Comparison of ENCODE assay signal across 9 cellular contexts in genomic region chr10:89516149-89516832, GRCh38. TPM values are rescaled to one million over a fixed set of nuclear protein-coding genes. Genes with fewer than 3 reads are reported as not detected.
DNase-seq lines count a peak whose midpoint lies in the region; ATAC-seq and TF ChIP-seq lines count a peak whose summit lies in the region.
"Had no signal": no experiment of that assay in that cellular context is flagged by ENCODE, and none has a peak within 500 bp of the region (broad histone marks: within the 10 kb centered on the region; RNA-seq: fewer than 3 reads in every experiment).

No MANE protein-coding gene starts in this region.

- H3K9me3 ChIP-seq in esophagus squamous epithelium, result no peaks in the 10 kb centered on the region

- H3K36me3 ChIP-seq in esophagus squamous epithelium, result no peaks in the 10 kb centered on the region

- TF ChIP-seq CTCF in AG04449 (IDR thresholded peaks at IDR 0.05; ENCODE audit: insufficient read depth, low read length, missing control alignments) (no peak), esophagus squamous epithelium (IDR thresholded peaks at IDR 0.05) (no peak), mesothelial cell of epicardium (IDR thresholded peaks at IDR 0.05; ENCODE audit: unreplicated experiment) (no peak)

- no peaks in the 10 kb centered on the region for H3K27me3 Mint-ChIP-seq in mesothelial cell of epicardium (ENCODE audit: low read depth)

- no peak overlapping the region for H3K4me3 ChIP-seq in AG04449 (ENCODE audit: low read depth, low read length)
- H3K4me3 ChIP-seq in esophagus squamous epithelium, result no peak overlapping the region

- H3K4me3 Mint-ChIP-seq in mesothelial cell of epicardium, result peak overlapping the region; percentile 11
- H3K4me3 Mint-ChIP-seq: CD4-positive, CD25-positive, alpha-beta regulatory T cell had no signal

- no peak for ATAC-seq in GM19463 (IDR thresholded peaks at IDR 0.05; ENCODE audit: unreplicated experiment)
- no peak for ATAC-seq in GM21529 (IDR thresholded peaks at IDR 0.05; ENCODE audit: unreplicated experiment)

- WGBS in esophagus squamous epithelium, 2 donors, result 33 to 46% methylated on average over 7 of the region's 7 CpGs

- H3K27me3 ChIP-seq in esophagus squamous epithelium, result no peaks in the 10 kb centered on the region

- H3K36me3 Mint-ChIP-seq in mesothelial cell of epicardium, result peaks cover 2% of the 10 kb centered on the region
- H3K36me3 Mint-ChIP-seq: CD4-positive, CD25-positive, alpha-beta regulatory T cell had no signal

- no peak for TF ChIP-seq POLR2A in esophagus squamous epithelium (IDR thresholded peaks at IDR 0.05)

- peak overlapping the region; percentile 99 for H3K27ac Mint-ChIP-seq in mesothelial cell of epicardium
- H3K27ac Mint-ChIP-seq: CD4-positive, CD25-positive, alpha-beta regulatory T cell had no signal

- peaks cover 5% of the 10 kb centered on the region for H3K9me3 Mint-ChIP-seq in mesothelial cell of epicardium

- peaks cover 0 to 14% (median 0%) of the 10 kb centered on the region in 3 donors for H3K4me1 ChIP-seq in esophagus squamous epithelium

- CTCF ChIA-PET in AG04449 (lab: Yijun Ruan, JAX), result interaction anchor here (0.9 to 1.2 kb wide), 2 partner anchors 15 to 84 kb away, joined by 3 read pairs; no protein-coding TSS in a partner anchor

- intact Hi-C loops in esophagus squamous epithelium (cut with DNase I), result no loop called here

- POLR2A ChIA-PET in AG04449 (lab: Yijun Ruan, JAX), result interaction anchor here (0.7 to 1.3 kb wide), 3 partner anchors 11 to 36 kb away, joined by 3 to 6 read pairs (median 3); no protein-coding TSS in a partner anchor

- peak; percentile 93 for DNase-seq in AG04449 (ENCODE audit: low read depth, low spot score)
- peak; percentile 73 for DNase-seq in NCI-H226
- DNase-seq in esophagus squamous epithelium (lab: John Stamatoyannopoulos, UW), result no peak
- peak; percentile 64 to 84 for DNase-seq in mesothelial cell of epicardium (ENCODE audit: low spot score in 2 of 2, unreplicated experiment in 2 of 2)
- no peak for DNase-seq in superior temporal gyrus (ENCODE audit: extremely low spot score)
- no peak for DNase-seq in DMS153 treated with DMSO at 0.1 percent for 48 hours (lab: John Stamatoyannopoulos, UW; ENCODE audit: unreplicated experiment)
- DNase-seq: CD4-positive, CD25-positive, alpha-beta regulatory T cell had no signal

- peaks cover 32% of the 10 kb centered on the region for H3K4me1 Mint-ChIP-seq in mesothelial cell of epicardium
- H3K4me1 Mint-ChIP-seq: CD4-positive, CD25-positive, alpha-beta regulatory T cell had no signal

- H3K27ac ChIP-seq in esophagus squamous epithelium, result peak overlapping the region in 3 of 4 donors; percentile 22 to 42 (median 40)

RNA-seq across cellular contexts. Expression of gene SLC16A12, which starts 19.1 kb away (rescaled TPM):
- total RNA-seq in esophagus squamous epithelium, result 1 to 10 TPM in 1 of 4 donors, under 1 TPM in 2, not detected in 1; 0.18 to 1.3 (median 0.23) TPM
- 3.0 to 3.1 TPM (median 3.1 TPM) in 3 replicates for total RNA-seq in mesothelial cell of epicardium
- total RNA-seq: CD4-positive, CD25-positive, alpha-beta regulatory T cell had no signal

Comparison
In these comparisons a context has a peak if more than half of its experiments do, and no peak if none do; other contexts are left out.
1. DNase-seq: peak in AG04449 (single experiment), NCI-H226 (single experiment) and mesothelial cell of epicardium (2 of 2); none in esophagus squamous epithelium (single experiment), superior temporal gyrus (single experiment) and DMS153 treated with DMSO at 0.1 percent for 48 hours (single experiment).